In the genomic region with DNA sequence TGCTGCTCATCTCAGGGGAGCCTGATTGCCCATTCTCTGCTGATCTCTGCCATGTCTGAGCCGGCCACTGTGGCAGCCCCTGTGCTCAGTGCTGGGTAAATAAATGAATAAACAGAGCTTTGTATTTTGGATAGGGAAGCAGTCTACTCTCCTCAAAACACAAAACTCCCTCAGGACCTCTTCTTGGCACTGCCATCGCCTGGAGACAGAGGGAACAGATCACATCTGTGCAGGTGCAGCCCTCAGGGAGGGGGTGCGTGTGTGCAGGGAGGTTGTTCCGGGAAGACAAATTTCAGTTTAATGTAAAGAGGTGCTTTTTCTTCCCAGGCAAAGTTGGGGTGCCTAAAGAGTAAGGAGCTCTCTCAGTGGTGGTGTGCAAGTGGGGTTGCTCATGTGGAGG, we compare ENCODE assay signal across 1 cellular context.
TF ChIP-seq lines count a peak whose summit lies in the region.

No MANE protein-coding gene starts in this region.

TF ChIP-seq in endothelial cell of umbilical vein, 7 proteins besides CTCF, POLR2A, EP300 and RAD21:
- TF ChIP-seq EZH2 (IDR thresholded peaks at IDR 0.05; ENCODE audit: borderline replicate concordance, low read depth, low read length, severe bottlenecking) (no peak), GATA2 (IDR thresholded peaks at IDR 0.05; ENCODE audit: insufficient read depth, insufficient read length, low read depth, low read length) (no peak), FOS (IDR thresholded peaks at IDR 0.05; ENCODE audit: borderline replicate concordance, insufficient read depth, low read length) (no peak), JUN (IDR thresholded peaks at IDR 0.05; ENCODE audit: borderline replicate concordance, insufficient read depth, insufficient read length, low read depth) (no peak), POLR2AphosphoS5 (IDR thresholded peaks at IDR 0.05; ENCODE audit: insufficient read depth, low read depth, low read length) (no peak), MYC (IDR thresholded peaks at IDR 0.05; ENCODE audit: low read depth, low read length) (no peak)
- TF ChIP-seq, protein P1, sequence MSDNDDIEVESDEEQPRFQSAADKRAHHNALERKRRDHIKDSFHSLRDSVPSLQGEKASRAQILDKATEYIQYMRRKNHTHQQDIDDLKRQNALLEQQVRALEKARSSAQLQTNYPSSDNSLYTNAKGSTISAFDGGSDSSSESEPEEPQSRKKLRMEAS (IDR thresholded peaks at IDR 0.05; ENCODE audit: insufficient read depth, insufficient read length): no peak
